Comparison of ENCODE assay signal across 21 cellular contexts in the genomic region with DNA sequence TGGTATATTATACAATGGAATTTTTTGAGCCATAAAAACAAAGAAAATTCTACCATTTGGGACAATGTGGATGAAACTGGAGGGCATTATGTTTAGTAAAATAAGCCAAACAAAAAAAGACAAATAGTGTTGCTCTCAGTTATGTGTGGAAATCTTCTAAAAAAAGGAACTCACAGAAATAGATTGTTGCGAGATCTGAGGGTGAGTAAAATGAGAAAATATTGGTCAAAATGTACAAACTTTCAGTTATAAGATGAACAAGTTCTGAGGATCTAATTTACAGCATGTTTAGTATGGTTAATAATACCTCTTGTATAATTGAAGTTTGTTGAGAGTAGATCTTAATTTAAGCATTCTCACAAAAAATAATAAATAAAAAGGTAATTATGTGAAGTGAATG.
DNase-seq lines count a peak whose midpoint lies in the region; ATAC-seq, FAIRE-seq and TF ChIP-seq lines count a peak whose summit lies in the region.
"Had no signal": no experiment of that assay in that cellular context is flagged by ENCODE, and none has a peak within 500 bp of the region (broad histone marks: within the 10 kb centered on the region; RNA-seq: fewer than 3 reads in every experiment).

No MANE protein-coding gene starts in this region.

- H3K9me3 ChIP-seq in GM12878 (replicated peaks; ENCODE audit: control insufficient read depth, insufficient read depth, low read length) = no peaks in the 10 kb centered on the region; the same call in 2 of the 3 replicates
- H3K9me3 ChIP-seq: Caco-2, HAP-1 had no signal

- H3K36me3 ChIP-seq in GM12878 (ENCODE audit: control insufficient read depth in 2 of 2, insufficient read depth in 2 of 2, low read length in 1 of 2) = no peaks in the 10 kb centered on the region
- H3K36me3 ChIP-seq: HAP-1 had no signal

- no peak overlapping the region for H3K4me3 ChIP-seq in GM12878
- H3K4me3 ChIP-seq: HAP-1 had no signal

- H3K9ac ChIP-seq in GM12878 (ENCODE audit: control insufficient read depth, insufficient read depth, low read length) = no peak overlapping the region

- TF ChIP-seq POLR2A in GM12878 (IDR thresholded peaks at IDR 0.05; ENCODE audit: low read depth, low read length) = no peak

- no peak for TF ChIP-seq RAD21 in GM12878 (IDR thresholded peaks at IDR 0.05; ENCODE audit: insufficient read depth, low read depth, low read length)

- TF ChIP-seq CTCF in GM12878 (IDR thresholded peaks at IDR 0.05 in 2 of 3, conservative IDR thresholded peaks at IDR 0.05 in 1 of 3; ENCODE audit: control insufficient read depth in 2 of 3, extremely low read depth in 1 of 3, insufficient read depth in 1 of 3, low read depth in 3 of 3, low read length in 3 of 3) = no peak

- in situ Hi-C loops in GM12878 (cut with MboI) = no loop called here

- BruUV-seq in GM12878 (replicated peaks; lab: Mats Ljungman, UMichigan) = no TSS peak

- no peak overlapping the region for H3K27ac ChIP-seq in GM12878 (ENCODE audit: control insufficient read depth, insufficient read depth)

- peak; percentile 27 for FAIRE-seq in GM12878 (lab: Jason Lieb, UNC)
- FAIRE-seq: TTC549 had no signal

- H3K4me1 ChIP-seq in GM12878 (ENCODE audit: control insufficient read depth, insufficient read depth, low read length) = peaks cover 5% of the 10 kb centered on the region; the same call in 1 of the 2 replicates
- H3K4me1 ChIP-seq: Caco-2, HAP-1 had no signal

- RAD21 ChIA-PET in GM12878 (lab: Charles Lee; ENCODE audit: unreplicated experiment) = no interaction called here

- H4K20me1 ChIP-seq in GM12878 (ENCODE audit: control insufficient read depth, insufficient read depth) = no peaks in the 10 kb centered on the region

- ATAC-seq in GM18858 (IDR thresholded peaks at IDR 0.05; ENCODE audit: unreplicated experiment) (peak; percentile 44), GM21723 (IDR thresholded peaks at IDR 0.05; ENCODE audit: unreplicated experiment) (peak; percentile 62), GM12878 (peak; percentile 77)
- ATAC-seq: Panc1 had no signal

- SMC1A ChIA-PET in GM12878 (lab: Charles Lee; ENCODE audit: uncharacterized antibody, unreplicated experiment) = interaction anchor here (0.7 kb wide), 1 partner anchor 15 kb away, joined by 3 read pairs; no protein-coding TSS in a partner anchor

- CTCF ChIA-PET in GM12878 (lab: Yijun Ruan, JAX) = no interaction called here

- no peak for TF ChIP-seq EP300 in GM12878 (IDR thresholded peaks at IDR 0.05; ENCODE audit: borderline replicate concordance in 1 of 2, control insufficient read depth in 1 of 2, low read depth in 2 of 2, low read length in 2 of 2)

- no peaks in the 10 kb centered on the region for H3K79me2 ChIP-seq in GM12878 (ENCODE audit: control insufficient read depth, insufficient read depth, low read length)

- no peaks in the 10 kb centered on the region for H3K27me3 ChIP-seq in GM12878 (replicated peaks in 1 of 2; ENCODE audit: control insufficient read depth in 2 of 2, insufficient read depth in 2 of 2, low read length in 1 of 2)

- H3K4me2 ChIP-seq in GM12878 (ENCODE audit: control insufficient read depth, insufficient read depth) = no peak overlapping the region

- peak; percentile 72 for DNase-seq in MV-4-11 (lab: John Stamatoyannopoulos, UW)
- peak; percentile 11 for DNase-seq in GM12878 (ENCODE audit: low read depth, low spot score)
- DNase-seq in NCI-H2081 treated with DMSO at 0.1 percent for 48 hours (lab: John Stamatoyannopoulos, UW) = no peak
- DNase-seq in midbrain (lab: John Stamatoyannopoulos, UW) = no peak
- no peak for DNase-seq in DMS79 treated with DMSO at 0.1 percent for 48 hours (lab: John Stamatoyannopoulos, UW)
- DNase-seq: ACHN; AML-193; Caco-2; DMS153; EL; KBM-7; NCI-H1105; NCI-H1694 treated with DMSO at 0.1 percent for 48 hours; NCI-H69; NK-92 treated with Interleukin-12 subunit alpha and Interleukin-12 subunit beta, amount 100 ng/mL, for 24 hours; T-helper 2 cell had no signal

- 0% methylated on average over 1 of the region's 1 CpG for WGBS in GM12878 (ENCODE audit: insufficient coverage, insufficient replicate concordance, low lambda C conversion rate, missing lambda C conversion rate)

- POLR2A ChIA-PET in GM12878 (lab: Charles Lee) = no interaction called here

- intact Hi-C loops in GM12878 (cut with micrococcal nuclease; ENCODE audit: unreplicated experiment) = no loop called here

- H2AFZ ChIP-seq in GM12878 (ENCODE audit: control insufficient read depth, low read depth, low read length) = no peak overlapping the region

TF ChIP-seq in GM12878, 131 proteins besides CTCF, POLR2A, EP300 and RAD21:
- 0 out of 2 replicates have a peak, but pooled peaks have one; percentile 21 for TF ChIP-seq GABPA (IDR thresholded peaks at IDR 0.05; ENCODE audit: low read depth)
- TF ChIP-seq RUNX3 (IDR thresholded peaks at IDR 0.05; ENCODE audit: low read length) = peak; percentile 60; the same call in 1 of the 2 replicates
- TF ChIP-seq SPI1 (IDR thresholded peaks at IDR 0.05; ENCODE audit: borderline replicate concordance, insufficient read depth, low read depth, low read length) = peak; percentile 34; the same call in 1 of the 2 replicates
- TF ChIP-seq BCL3 (IDR thresholded peaks at IDR 0.05; ENCODE audit: borderline replicate concordance, insufficient read depth, low read depth, low read length, poor library complexity, severe bottlenecking) = no peak
- TF ChIP-seq NFIC (IDR thresholded peaks at IDR 0.05; ENCODE audit: low read depth, low read length) = peak; percentile 63; the same call in 1 of the 2 replicates
- TF ChIP-seq, protein P1, sequence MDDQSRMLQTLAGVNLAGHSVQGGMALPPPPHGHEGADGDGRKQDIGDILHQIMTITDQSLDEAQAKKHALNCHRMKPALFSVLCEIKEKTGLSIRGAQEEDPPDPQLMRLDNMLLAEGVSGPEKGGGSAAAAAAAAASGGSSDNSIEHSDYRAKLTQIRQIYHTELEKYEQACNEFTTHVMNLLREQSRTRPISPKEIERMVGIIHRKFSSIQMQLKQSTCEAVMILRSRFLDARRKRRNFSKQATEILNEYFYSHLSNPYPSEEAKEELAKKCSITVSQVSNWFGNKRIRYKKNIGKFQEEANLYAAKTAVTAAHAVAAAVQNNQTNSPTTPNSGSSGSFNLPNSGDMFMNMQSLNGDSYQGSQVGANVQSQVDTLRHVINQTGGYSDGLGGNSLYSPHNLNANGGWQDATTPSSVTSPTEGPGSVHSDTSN (IDR thresholded peaks at IDR 0.05; ENCODE audit: insufficient replicate concordance, low read depth, low read length) = no peak
- TF ChIP-seq MEF2A (IDR thresholded peaks at IDR 0.05; ENCODE audit: insufficient read depth, low read depth, low read length) = peak; percentile 87
- peak; percentile 33 for TF ChIP-seq MEF2B (IDR thresholded peaks at IDR 0.05; ENCODE audit: partially characterized antibody, poor library complexity, severe bottlenecking)
- peak; percentile 83 for TF ChIP-seq JUNB (IDR thresholded peaks at IDR 0.05)
- no peak for TF ChIP-seq POU2F2 (IDR thresholded peaks at IDR 0.05; ENCODE audit: borderline replicate concordance, low read depth, low read length)
- TF ChIP-seq RFX5 (IDR thresholded peaks at IDR 0.05; ENCODE audit: low read depth, low read length) = no peak
- 0 out of 2 replicates have a peak, but pooled peaks have one; percentile 27 for TF ChIP-seq BCL11A (IDR thresholded peaks at IDR 0.05; ENCODE audit: low read depth, low read length)
- TF ChIP-seq MTA2 (IDR thresholded peaks at IDR 0.05; ENCODE audit: low read depth) = peak; percentile 44; the same call in 1 of the 2 replicates
- no peak for TF ChIP-seq YBX1 (IDR thresholded peaks at IDR 0.05)
- no peak for TF ChIP-seq ZSCAN29 (IDR thresholded peaks at IDR 0.05)
- TF ChIP-seq, protein P2, sequence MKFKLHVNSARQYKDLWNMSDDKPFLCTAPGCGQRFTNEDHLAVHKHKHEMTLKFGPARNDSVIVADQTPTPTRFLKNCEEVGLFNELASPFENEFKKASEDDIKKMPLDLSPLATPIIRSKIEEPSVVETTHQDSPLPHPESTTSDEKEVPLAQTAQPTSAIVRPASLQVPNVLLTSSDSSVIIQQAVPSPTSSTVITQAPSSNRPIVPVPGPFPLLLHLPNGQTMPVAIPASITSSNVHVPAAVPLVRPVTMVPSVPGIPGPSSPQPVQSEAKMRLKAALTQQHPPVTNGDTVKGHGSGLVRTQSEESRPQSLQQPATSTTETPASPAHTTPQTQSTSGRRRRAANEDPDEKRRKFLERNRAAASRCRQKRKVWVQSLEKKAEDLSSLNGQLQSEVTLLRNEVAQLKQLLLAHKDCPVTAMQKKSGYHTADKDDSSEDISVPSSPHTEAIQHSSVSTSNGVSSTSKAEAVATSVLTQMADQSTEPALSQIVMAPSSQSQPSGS (IDR thresholded peaks at IDR 0.05; ENCODE audit: low read length) = peak; percentile 53; the same call in 1 of the 2 replicates

Comparison
In these comparisons a context has a peak if more than half of its experiments do, and no peak if none do; other contexts are left out.
1. DNase-seq: peak in MV-4-11 (single experiment) and GM12878 (single experiment); none in NCI-H2081 treated with DMSO at 0.1 percent for 48 hours (single experiment), midbrain (single experiment) and DMS79 treated with DMSO at 0.1 percent for 48 hours (single experiment).
2. Peak in every context shown above with its lines, with median percentiles within 50 percentile points of each other: ATAC-seq.